ENCODE assay signal across 29 cellular contexts in genomic region chr6:34553146-34553545, GRCh38. TPM values are rescaled to one million over a fixed set of nuclear protein-coding genes. Genes with fewer than 3 reads are reported as not detected.
"Had no signal": no experiment of that assay in that cellular context is flagged by ENCODE, and none has a peak within 500 bp of the region (broad histone marks: within the 10 kb centered on the region; RNA-seq: fewer than 3 reads in every experiment).

No MANE protein-coding gene starts in this region.

- H3K4me3 Mint-ChIP-seq: activated naive CD4-positive, alpha-beta T cell treated with anti-CD3 and anti-CD28 coated beads, Interleukin-2, amount 10 ng/mL, durations not matched to agents 7 days and 5 days; activated naive CD8-positive, alpha-beta T cell treated with anti-CD3 and anti-CD28 coated beads, Interleukin-2, amount 10 ng/mL, durations not matched to agents 7 days and 5 days; activated T-helper 1 cell treated with anti-CD3 and anti-CD28 coated beads, Interleukin-12 subunit alpha, Interleukin-12 subunit beta, Interleukin-2, Interleukin-4 antibody, amounts not matched to agents 30 ng/mL and 10 ng/mL and 1 ng/mL, durations not matched to agents 14 hours and 24 hours and 36 hours; brain; immature natural killer cell; natural killer cell; T-helper 2 cell treated with Interferon-gamma antibody and Interleukin-4, amounts not matched to agents 5 μg/mL and 100 μg/mL, for 36 hours had no signal

- H3K36me3 ChIP-seq: ascending aorta, sigmoid colon, transverse colon had no signal

- H3K36me3 Mint-ChIP-seq: activated naive CD4-positive, alpha-beta T cell treated with anti-CD3 and anti-CD28 coated beads, Interleukin-2, amount 10 ng/mL, durations not matched to agents 7 days and 5 days; activated naive CD8-positive, alpha-beta T cell treated with anti-CD3 and anti-CD28 coated beads, Interleukin-2, amount 10 ng/mL, durations not matched to agents 7 days and 5 days; brain; immature natural killer cell; natural killer cell had no signal

- DNase-seq: activated CD4-positive, alpha-beta T cell treated with anti-CD3 and anti-CD28 coated beads for 48 hours; activated CD4-positive, alpha-beta T cell treated with anti-CD3 and anti-CD28 coated beads, Interleukin-2, amount 50 U/mL, for 48 hours; activated CD8-positive, alpha-beta memory T cell treated with anti-CD3 and anti-CD28 coated beads for 24 hours; activated gamma-delta T cell; activated naive CD4-positive, alpha-beta T cell treated with anti-CD3 and anti-CD28 coated beads, Interleukin-2, amount 10 ng/mL, durations not matched to agents 7 days and 5 days; activated naive CD8-positive, alpha-beta T cell treated with anti-CD3 and anti-CD28 coated beads, Interleukin-2, amount 10 ng/mL, durations not matched to agents 7 days and 5 days; activated T-cell treated with anti-CD3 and anti-CD28 coated beads, Interleukin-2, amount 50 U/mL, for 1 hour; foreskin fibroblast; head of caudate nucleus; hippocampal formation; immature natural killer cell; mesendoderm; natural killer cell; sigmoid colon; small intestine; stimulated activated CD4-positive, alpha-beta T cell treated with anti-CD3 and anti-CD28 coated beads, Interleukin-2, amount 100 ng/mL, for 24 hours; stimulated activated naive CD4-positive, alpha-beta T cell treated with Interleukin-2 at 50 U/mL for 16 hours; T-helper 1 cell; testis; transverse colon had no signal

- H3K27ac ChIP-seq: ascending aorta, coronary artery, sigmoid colon, testis had no signal

- H3K27ac Mint-ChIP-seq: activated naive CD4-positive, alpha-beta T cell treated with anti-CD3 and anti-CD28 coated beads, Interleukin-2, amount 10 ng/mL, durations not matched to agents 7 days and 5 days; activated T-helper 1 cell treated with anti-CD3 and anti-CD28 coated beads, Interleukin-12 subunit alpha, Interleukin-12 subunit beta, Interleukin-2, Interleukin-4 antibody, amounts not matched to agents 30 ng/mL and 10 ng/mL and 1 ng/mL, durations not matched to agents 14 hours and 24 hours and 36 hours; immature natural killer cell; natural killer cell; T-helper 2 cell treated with Interferon-gamma antibody and Interleukin-4, amounts not matched to agents 5 μg/mL and 100 μg/mL, for 36 hours had no signal

- H3K9me3 Mint-ChIP-seq: activated naive CD4-positive, alpha-beta T cell treated with anti-CD3 and anti-CD28 coated beads, Interleukin-2, amount 10 ng/mL, durations not matched to agents 7 days and 5 days; activated naive CD8-positive, alpha-beta T cell treated with anti-CD3 and anti-CD28 coated beads, Interleukin-2, amount 10 ng/mL, durations not matched to agents 7 days and 5 days; activated T-helper 1 cell treated with anti-CD3 and anti-CD28 coated beads, Interleukin-12 subunit alpha, Interleukin-12 subunit beta, Interleukin-2, Interleukin-4 antibody, amounts not matched to agents 30 ng/mL and 10 ng/mL and 1 ng/mL, durations not matched to agents 14 hours and 24 hours and 36 hours; brain; immature natural killer cell; natural killer cell; T-helper 2 cell treated with Interferon-gamma antibody and Interleukin-4, amounts not matched to agents 5 μg/mL and 100 μg/mL, for 36 hours had no signal

- H3K4me1 ChIP-seq: ascending aorta, sigmoid colon, testis had no signal

- H3K4me3 ChIP-seq: ascending aorta, coronary artery, sigmoid colon, testis had no signal

- H3K9me3 ChIP-seq: testis had no signal

- H3K27me3 ChIP-seq: ascending aorta, sigmoid colon, testis, transverse colon had no signal

RNA-seq across cellular contexts. Expression of gene SPDEF, which starts 3.0 kb away (rescaled TPM):
- total RNA-seq: activated naive CD8-positive, alpha-beta T cell treated with anti-CD3 and anti-CD28 coated beads, Interleukin-2, amount 10 ng/mL, durations not matched to agents 7 days and 5 days; activated T-helper 1 cell treated with anti-CD3 and anti-CD28 coated beads, Interleukin-12 subunit alpha, Interleukin-12 subunit beta, Interleukin-2, Interleukin-4 antibody, amounts not matched to agents 30 ng/mL and 10 ng/mL and 1 ng/mL, durations not matched to agents 14 hours and 24 hours and 36 hours; ascending aorta; kidney epithelial cell; osteoblast; posterior vena cava; renal cortical epithelial cell had no signal
- polyA plus RNA-seq: immature natural killer cell had no signal
